ENCODE assay signal across 20 cellular contexts in genomic region chr2:230816735-230817134, GRCh38. TPM values are rescaled to one million over a fixed set of nuclear protein-coding genes. Genes with fewer than 3 reads are reported as not detected.
DNase-seq lines count a peak whose midpoint lies in the region; ATAC-seq and TF ChIP-seq lines count a peak whose summit lies in the region.
"Had no signal": no experiment of that assay in that cellular context is flagged by ENCODE, and none has a peak within 500 bp of the region (broad histone marks: within the 10 kb centered on the region; RNA-seq: fewer than 3 reads in every experiment).

No MANE protein-coding gene starts in this region.

- intact Hi-C loops in Right ventricle myocardium inferior (cut with DNase I): no loop called here
- intact Hi-C loops in activated T-helper 1 cell treated with anti-CD3 and anti-CD28 coated beads, Interleukin-12 subunit alpha, Interleukin-12 subunit beta, Interleukin-2, Interleukin-4 antibody, amounts not matched to agents 30 ng/mL and 10 ng/mL and 1 ng/mL, durations not matched to agents 14 hours and 24 hours and 36 hours (cut with micrococcal nuclease): no loop called here
- intact Hi-C loops in left ventricle myocardium inferior (cut with micrococcal nuclease): no loop called here
- intact Hi-C loops in stomach (cut with DNase I; ENCODE audit: low total_unique reads): no loop called here

- peak overlapping the region; percentile 14 for H3K27ac Mint-ChIP-seq in activated T-helper 1 cell treated with anti-CD3 and anti-CD28 coated beads, Interleukin-12 subunit alpha, Interleukin-12 subunit beta, Interleukin-2, Interleukin-4 antibody, amounts not matched to agents 30 ng/mL and 10 ng/mL and 1 ng/mL, durations not matched to agents 14 hours and 24 hours and 36 hours
- H3K27ac Mint-ChIP-seq: activated T-helper 2 cell treated with anti-CD3 and anti-CD28 coated beads, Interferon-gamma antibody, Interleukin-2, Interleukin-4, amounts not matched to agents 10 μg/mL and 5 μg/mL and 100 μg/mL, durations not matched to agents 14 hours and 24 hours and 36 hours; mesothelial cell of epicardium had no signal

- TF ChIP-seq EP300 in stomach (IDR thresholded peaks at IDR 0.05): no peak

- H3K36me3 ChIP-seq in right atrium auricular region: peaks cover 49% of the 10 kb centered on the region
- peaks cover 64% of the 10 kb centered on the region for H3K36me3 ChIP-seq in left ventricle myocardium inferior
- peaks cover 35 to 96% (median 90%) of the 10 kb centered on the region in 4 donors for H3K36me3 ChIP-seq in stomach
- H3K36me3 ChIP-seq: breast epithelium had no signal

- H3K4me1 ChIP-seq in right atrium auricular region: peaks cover 0 to 4% of the 10 kb centered on the region in 2 donors
- peaks cover 10% of the 10 kb centered on the region for H3K4me1 ChIP-seq in left ventricle myocardium inferior
- H3K4me1 ChIP-seq in stomach: peaks cover 0 to 18% (median 9%) of the 10 kb centered on the region in 4 donors
- H3K4me1 ChIP-seq: breast epithelium had no signal

- H3K27me3 ChIP-seq in right atrium auricular region: no peaks in the 10 kb centered on the region
- H3K27me3 ChIP-seq in left ventricle myocardium inferior (ENCODE audit: low read depth): no peaks in the 10 kb centered on the region
- no peaks in the 10 kb centered on the region for H3K27me3 ChIP-seq in stomach
- H3K27me3 ChIP-seq: breast epithelium had no signal

- peak; percentile 54 for ATAC-seq in Right ventricle myocardium inferior
- ATAC-seq: SK-N-SH treated with all-trans-retinoic acid at 6 μM for 48 hours had no signal

- TF ChIP-seq CTCF in right atrium auricular region (IDR thresholded peaks at IDR 0.05) (no peak), left ventricle myocardium inferior (IDR thresholded peaks at IDR 0.05; ENCODE audit: borderline replicate concordance) (no peak), stomach (IDR thresholded peaks at IDR 0.05) (no peak)

- 24 to 52% (median 44%) methylated on average over 7 of the region's 7 CpGs for WGBS in stomach, 5 donors

- peaks cover 33% of the 10 kb centered on the region for H3K4me1 Mint-ChIP-seq in activated T-helper 1 cell treated with anti-CD3 and anti-CD28 coated beads, Interleukin-12 subunit alpha, Interleukin-12 subunit beta, Interleukin-2, Interleukin-4 antibody, amounts not matched to agents 30 ng/mL and 10 ng/mL and 1 ng/mL, durations not matched to agents 14 hours and 24 hours and 36 hours (ENCODE audit: low read depth)

- peaks cover 59% of the 10 kb centered on the region for H3K36me3 Mint-ChIP-seq in activated T-helper 1 cell treated with anti-CD3 and anti-CD28 coated beads, Interleukin-12 subunit alpha, Interleukin-12 subunit beta, Interleukin-2, Interleukin-4 antibody, amounts not matched to agents 30 ng/mL and 10 ng/mL and 1 ng/mL, durations not matched to agents 14 hours and 24 hours and 36 hours (ENCODE audit: low read depth)

- H3K4me3 Mint-ChIP-seq in activated T-helper 1 cell treated with anti-CD3 and anti-CD28 coated beads, Interleukin-12 subunit alpha, Interleukin-12 subunit beta, Interleukin-2, Interleukin-4 antibody, amounts not matched to agents 30 ng/mL and 10 ng/mL and 1 ng/mL, durations not matched to agents 14 hours and 24 hours and 36 hours: no peak overlapping the region
- H3K4me3 Mint-ChIP-seq: CD4-positive, CD25-positive, alpha-beta regulatory T cell; mesothelial cell of epicardium had no signal

- H3K27me3 Mint-ChIP-seq in activated T-helper 1 cell treated with anti-CD3 and anti-CD28 coated beads, Interleukin-12 subunit alpha, Interleukin-12 subunit beta, Interleukin-2, Interleukin-4 antibody, amounts not matched to agents 30 ng/mL and 10 ng/mL and 1 ng/mL, durations not matched to agents 14 hours and 24 hours and 36 hours (ENCODE audit: insufficient read depth): no peaks in the 10 kb centered on the region
- H3K27me3 Mint-ChIP-seq: CD4-positive, CD25-positive, alpha-beta regulatory T cell had no signal

- no peaks in the 10 kb centered on the region for H3K9me3 Mint-ChIP-seq in activated T-helper 1 cell treated with anti-CD3 and anti-CD28 coated beads, Interleukin-12 subunit alpha, Interleukin-12 subunit beta, Interleukin-2, Interleukin-4 antibody, amounts not matched to agents 30 ng/mL and 10 ng/mL and 1 ng/mL, durations not matched to agents 14 hours and 24 hours and 36 hours
- H3K9me3 Mint-ChIP-seq: activated T-helper 2 cell treated with anti-CD3 and anti-CD28 coated beads, Interferon-gamma antibody, Interleukin-2, Interleukin-4, amounts not matched to agents 10 μg/mL and 5 μg/mL and 100 μg/mL, durations not matched to agents 14 hours and 24 hours and 36 hours; CD4-positive, CD25-positive, alpha-beta regulatory T cell; mesothelial cell of epicardium had no signal

- DNase-seq in Right ventricle myocardium inferior (ENCODE audit: missing footprints) (no peak), right atrium auricular region (ENCODE audit: low spot score) (no peak), left ventricle myocardium inferior (peak; percentile 35), stomach (peak; percentile 77), NCI-H1105 (lab: John Stamatoyannopoulos, UW) (no peak), NCI-H2107 (lab: John Stamatoyannopoulos, UW) (no peak)
- DNase-seq in activated T-helper 1 cell treated with anti-CD3 and anti-CD28 coated beads, Interleukin-12 subunit alpha, Interleukin-12 subunit beta, Interleukin-2, Interleukin-4 antibody, amounts not matched to agents 30 ng/mL and 10 ng/mL and 1 ng/mL, durations not matched to agents 14 hours and 24 hours and 36 hours (ENCODE audit: low spot score): no peak
- DNase-seq: activated CD8-positive, alpha-beta memory T cell treated with anti-CD3 and anti-CD28 coated beads for 24 hours; CD4-positive, CD25-positive, alpha-beta regulatory T cell; cortex of kidney; HCEC 1CT; NCI-H1436; NCI-H510A treated with DMSO at 0.1 percent for 48 hours; RPMI8226; WERI-Rb-1 had no signal

- H3K4me3 ChIP-seq in right atrium auricular region (no peak overlapping the region), left ventricle myocardium inferior (no peak overlapping the region), stomach (no peak overlapping the region)
- H3K4me3 ChIP-seq: breast epithelium, thoracic aorta had no signal

- H3K27ac ChIP-seq in right atrium auricular region: no peak overlapping the region
- no peak overlapping the region for H3K27ac ChIP-seq in left ventricle myocardium inferior (replicated peaks)
- no peak overlapping the region for H3K27ac ChIP-seq in stomach
- H3K27ac ChIP-seq: breast epithelium, thoracic aorta, WERI-Rb-1 had no signal

- TF ChIP-seq POLR2A in stomach (IDR thresholded peaks at IDR 0.05): no peak

- H3K9me3 ChIP-seq in right atrium auricular region: no peaks in the 10 kb centered on the region
- H3K9me3 ChIP-seq in left ventricle myocardium inferior (replicated peaks): no peaks in the 10 kb centered on the region
- H3K9me3 ChIP-seq in stomach: no peaks in the 10 kb centered on the region
- H3K9me3 ChIP-seq: breast epithelium, thoracic aorta had no signal

RNA-seq across cellular contexts. Expression of gene ITM2C, which starts 48.0 kb away (rescaled TPM):
- total RNA-seq in Right ventricle myocardium inferior (29.6 TPM), right atrium auricular region (10 to 100 TPM; 35.8 to 38.3 TPM), left ventricle myocardium inferior (25.5 TPM), stomach (1,000 to 10,000 TPM in 1 of 5 donors, 100 to 1,000 TPM in 2, 10 to 100 TPM in 2; 35.6 to 1,030 (median 105) TPM)
- 4.2 and 5.2 TPM in 2 replicates for total RNA-seq in activated T-helper 1 cell treated with anti-CD3 and anti-CD28 coated beads, Interleukin-12 subunit alpha, Interleukin-12 subunit beta, Interleukin-2, Interleukin-4 antibody, amounts not matched to agents 30 ng/mL and 10 ng/mL and 1 ng/mL, durations not matched to agents 14 hours and 24 hours and 36 hours
- polyA plus RNA-seq in stomach: 10 to 100 TPM; 26.9 to 40.8 (median 32.2) TPM

Comparison
In these comparisons a context has a peak if more than half of its experiments do, and no peak if none do; other contexts are left out.
1. DNase-seq: peak in left ventricle myocardium inferior (single experiment) and stomach (single experiment); none in Right ventricle myocardium inferior (single experiment), right atrium auricular region (single experiment), activated T-helper 1 cell treated with anti-CD3 and anti-CD28 coated beads, Interleukin-12 subunit alpha, Interleukin-12 subunit beta, Interleukin-2, Interleukin-4 antibody, amounts not matched to agents 30 ng/mL and 10 ng/mL and 1 ng/mL, durations not matched to agents 14 hours and 24 hours and 36 hours (single experiment), NCI-H1105 (single experiment) and NCI-H2107 (single experiment).